ENCODE assay signal across 11 cellular contexts in the genomic region with DNA sequence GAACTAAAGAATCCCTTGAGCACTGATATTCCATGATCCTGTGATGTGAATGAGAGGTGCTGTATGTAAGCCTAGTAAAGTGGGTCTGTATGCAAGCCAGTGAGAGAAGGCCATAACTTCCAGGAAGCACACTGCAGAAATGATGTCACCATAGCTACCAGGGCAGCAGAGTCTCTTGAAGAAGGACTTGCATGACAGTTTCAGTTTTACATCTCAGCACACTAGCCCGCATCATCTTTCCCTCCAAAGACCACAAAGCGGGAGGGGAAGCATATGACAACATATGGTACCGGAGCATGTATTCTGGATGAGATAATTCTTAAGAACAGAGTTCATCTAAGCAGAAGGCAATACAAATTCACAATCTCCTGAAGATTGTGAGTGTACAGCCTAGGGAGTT. TPM values are rescaled to one million over a fixed set of nuclear protein-coding genes. Genes with fewer than 3 reads are reported as not detected.
DNase-seq lines count a peak whose midpoint lies in the region; ATAC-seq and TF ChIP-seq lines count a peak whose summit lies in the region.
"Had no signal": no experiment of that assay in that cellular context is flagged by ENCODE, and none has a peak within 500 bp of the region (broad histone marks: within the 10 kb centered on the region; RNA-seq: fewer than 3 reads in every experiment).

No MANE protein-coding gene starts in this region.

- H3K4me3 Mint-ChIP-seq in naive B cell (peak overlapping the region in 1 of 8 donors; percentile 2), immature natural killer cell (no peak overlapping the region)
- H3K4me3 Mint-ChIP-seq: T-cell had no signal

- H3K27me3 Mint-ChIP-seq in naive B cell: peaks cover 0 to 4% (median 0%) of the 10 kb centered on the region in 3 donors
- peaks cover 0 to 2% (median 0%) of the 10 kb centered on the region in 3 donors for H3K27me3 Mint-ChIP-seq in immature natural killer cell (ENCODE audit: low read depth in 3 of 3)
- H3K27me3 Mint-ChIP-seq: T-cell had no signal

- peak; percentile 61 for ATAC-seq in GM21367 (IDR thresholded peaks at IDR 0.05; ENCODE audit: unreplicated experiment)
- ATAC-seq in HG03432 (IDR thresholded peaks at IDR 0.05; ENCODE audit: unreplicated experiment): peak; percentile 75
- peak; percentile 16 to 31 for ATAC-seq in naive B cell (ENCODE audit: low read depth in 2 of 2)
- ATAC-seq: T-cell had no signal

- intact Hi-C loops in uterus (cut with DNase I; ENCODE audit: low total_unique reads): no loop called here

- H3K36me3 ChIP-seq in uterus: no peaks in the 10 kb centered on the region
- H3K36me3 ChIP-seq: prostate gland had no signal

- H3K27ac Mint-ChIP-seq in naive B cell: peak overlapping the region in 5 of 6 donors; percentile 30 to 85 (median 71)
- no peak overlapping the region for H3K27ac Mint-ChIP-seq in immature natural killer cell
- H3K27ac Mint-ChIP-seq: T-cell had no signal

- H3K36me3 Mint-ChIP-seq in naive B cell: no peaks in the 10 kb centered on the region
- no peaks in the 10 kb centered on the region for H3K36me3 Mint-ChIP-seq in immature natural killer cell
- H3K36me3 Mint-ChIP-seq: T-cell had no signal

- H3K9me3 Mint-ChIP-seq in naive B cell: peaks cover 0 to 19% (median 5%) of the 10 kb centered on the region in 7 donors
- peaks cover 0 to 7% (median under 1%) of the 10 kb centered on the region in 6 donors for H3K9me3 Mint-ChIP-seq in immature natural killer cell

- no peak for TF ChIP-seq CTCF in uterus (IDR thresholded peaks at IDR 0.05)

- H3K4me1 Mint-ChIP-seq in naive B cell: peaks cover 18 to 23% (median 18%) of the 10 kb centered on the region in 3 donors
- no peaks in the 10 kb centered on the region for H3K4me1 Mint-ChIP-seq in immature natural killer cell

- no peaks in the 10 kb centered on the region for H3K27me3 ChIP-seq in uterus

- no peaks in the 10 kb centered on the region for H3K9me3 ChIP-seq in uterus
- H3K9me3 ChIP-seq: prostate gland had no signal

- TF ChIP-seq POLR2A in uterus (IDR thresholded peaks at IDR 0.05): no peak

- peak; percentile 39 for DNase-seq in activated CD4-positive, alpha-beta T cell treated with anti-CD3 and anti-CD28 coated beads for 48 hours
- no peak for DNase-seq in activated CD4-positive, alpha-beta T cell treated with anti-CD3 and anti-CD28 coated beads, Interleukin-2, amount 50 U/mL, for 4 hours
- DNase-seq in naive B cell (peak; percentile 9), COR-L47 (lab: John Stamatoyannopoulos, UW) (no peak), immature natural killer cell (no peak), uterus (no peak)
- DNase-seq: NCI-H2081 treated with DMSO at 0.1 percent for 48 hours, T-cell had no signal

- H3K4me1 ChIP-seq in uterus: no peaks in the 10 kb centered on the region
- H3K4me1 ChIP-seq: prostate gland had no signal

- H3K4me3 ChIP-seq in uterus: no peak overlapping the region
- H3K4me3 ChIP-seq: prostate gland had no signal

- H3K27ac ChIP-seq in uterus: no peak overlapping the region
- H3K27ac ChIP-seq: prostate gland had no signal

RNA-seq across cellular contexts. Expression of gene MAST4, which starts 37.6 kb away (rescaled TPM):
- polyA plus RNA-seq in naive B cell (ENCODE audit: low read depth in 6 of 6): 1 to 10 TPM in 4 of 6 donors, under 1 TPM in 2; 0.17 to 2.3 (median 1.3) TPM
- 1 to 10 TPM in 2 of 3 donors, under 1 TPM in 1; 0.51 to 2.8 (median 1.1) TPM for polyA plus RNA-seq in immature natural killer cell
- 100 to 1,000 TPM in 1 of 4 donors, 10 to 100 TPM in 2, 1 to 10 TPM in 1; 8.2 to 203 (median 35.5) TPM for total RNA-seq in uterus

Comparison
In these comparisons a context has a peak if more than half of its experiments do, and no peak if none do; other contexts are left out.
1. DNase-seq: peak in activated CD4-positive, alpha-beta T cell treated with anti-CD3 and anti-CD28 coated beads for 48 hours (single experiment) and naive B cell (single experiment); none in activated CD4-positive, alpha-beta T cell treated with anti-CD3 and anti-CD28 coated beads, Interleukin-2, amount 50 U/mL, for 4 hours (0 of 2), COR-L47 (single experiment), immature natural killer cell (0 of 3) and uterus (0 of 2).
2. ATAC-seq: peak in every context shown above with its lines; median percentile 75 in HG03432; 61 in GM21367; 24 in naive B cell.
3. H3K27ac Mint-ChIP-seq: peak in naive B cell (5 of 6); none in immature natural killer cell (0 of 6).